Comparison of ENCODE assay signal across 1 cellular context in the genomic region with DNA sequence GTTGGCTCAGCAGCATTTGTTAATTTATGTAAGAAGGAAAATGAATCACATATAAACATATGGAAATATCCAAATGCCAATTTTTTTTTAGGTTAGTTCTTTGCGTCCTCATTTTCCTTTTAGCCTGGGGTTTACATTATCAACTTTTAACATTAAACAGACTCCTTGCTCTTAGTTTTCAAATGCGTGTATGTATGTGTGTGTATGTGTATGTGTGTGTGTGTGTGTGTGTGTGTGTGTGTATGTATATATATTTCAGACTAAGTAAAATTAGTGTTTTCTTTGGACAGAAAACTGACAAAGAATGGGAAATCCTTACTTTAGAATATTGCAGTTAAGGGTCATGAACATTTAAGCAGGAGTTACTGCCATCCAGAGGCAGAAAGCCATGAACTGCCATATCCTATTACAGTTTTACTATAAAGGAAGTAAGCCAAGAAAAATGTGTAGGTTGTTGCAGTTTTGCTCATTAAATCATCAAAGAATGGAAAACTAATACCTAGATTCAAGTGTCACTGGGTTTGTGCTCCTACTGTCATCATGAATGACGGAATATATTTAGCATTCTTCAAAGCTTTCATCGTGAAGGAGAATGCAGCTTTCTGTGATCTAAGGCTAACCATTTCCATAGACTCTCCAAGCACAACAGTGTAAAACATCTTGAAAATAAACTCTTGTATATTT.
TF ChIP-seq lines count a peak whose summit lies in the region.

No MANE protein-coding gene starts in this region.

TF ChIP-seq in HEK293, 187 proteins besides CTCF, POLR2A, EP300 and RAD21 (continued from another document and continues in another):
- TF ChIP-seq, protein P1, sequence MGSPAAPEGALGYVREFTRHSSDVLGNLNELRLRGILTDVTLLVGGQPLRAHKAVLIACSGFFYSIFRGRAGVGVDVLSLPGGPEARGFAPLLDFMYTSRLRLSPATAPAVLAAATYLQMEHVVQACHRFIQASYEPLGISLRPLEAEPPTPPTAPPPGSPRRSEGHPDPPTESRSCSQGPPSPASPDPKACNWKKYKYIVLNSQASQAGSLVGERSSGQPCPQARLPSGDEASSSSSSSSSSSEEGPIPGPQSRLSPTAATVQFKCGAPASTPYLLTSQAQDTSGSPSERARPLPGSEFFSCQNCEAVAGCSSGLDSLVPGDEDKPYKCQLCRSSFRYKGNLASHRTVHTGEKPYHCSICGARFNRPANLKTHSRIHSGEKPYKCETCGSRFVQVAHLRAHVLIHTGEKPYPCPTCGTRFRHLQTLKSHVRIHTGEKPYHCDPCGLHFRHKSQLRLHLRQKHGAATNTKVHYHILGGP (tag by site-specific recombination; IDR thresholded peaks at IDR 0.05), result no peak
- TF ChIP-seq ZNF837 (tag by site-specific recombination; IDR thresholded peaks at IDR 0.05), result no peak
- TF ChIP-seq, protein P2, sequence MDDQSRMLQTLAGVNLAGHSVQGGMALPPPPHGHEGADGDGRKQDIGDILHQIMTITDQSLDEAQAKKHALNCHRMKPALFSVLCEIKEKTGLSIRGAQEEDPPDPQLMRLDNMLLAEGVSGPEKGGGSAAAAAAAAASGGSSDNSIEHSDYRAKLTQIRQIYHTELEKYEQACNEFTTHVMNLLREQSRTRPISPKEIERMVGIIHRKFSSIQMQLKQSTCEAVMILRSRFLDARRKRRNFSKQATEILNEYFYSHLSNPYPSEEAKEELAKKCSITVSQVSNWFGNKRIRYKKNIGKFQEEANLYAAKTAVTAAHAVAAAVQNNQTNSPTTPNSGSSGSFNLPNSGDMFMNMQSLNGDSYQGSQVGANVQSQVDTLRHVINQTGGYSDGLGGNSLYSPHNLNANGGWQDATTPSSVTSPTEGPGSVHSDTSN (CRISPR knock-in tag; IDR thresholded peaks at IDR 0.05), result no peak
- no peak for TF ChIP-seq MEIS1 (CRISPR knock-in tag; IDR thresholded peaks at IDR 0.05; ENCODE audit: borderline replicate concordance)
- TF ChIP-seq, protein P3, sequence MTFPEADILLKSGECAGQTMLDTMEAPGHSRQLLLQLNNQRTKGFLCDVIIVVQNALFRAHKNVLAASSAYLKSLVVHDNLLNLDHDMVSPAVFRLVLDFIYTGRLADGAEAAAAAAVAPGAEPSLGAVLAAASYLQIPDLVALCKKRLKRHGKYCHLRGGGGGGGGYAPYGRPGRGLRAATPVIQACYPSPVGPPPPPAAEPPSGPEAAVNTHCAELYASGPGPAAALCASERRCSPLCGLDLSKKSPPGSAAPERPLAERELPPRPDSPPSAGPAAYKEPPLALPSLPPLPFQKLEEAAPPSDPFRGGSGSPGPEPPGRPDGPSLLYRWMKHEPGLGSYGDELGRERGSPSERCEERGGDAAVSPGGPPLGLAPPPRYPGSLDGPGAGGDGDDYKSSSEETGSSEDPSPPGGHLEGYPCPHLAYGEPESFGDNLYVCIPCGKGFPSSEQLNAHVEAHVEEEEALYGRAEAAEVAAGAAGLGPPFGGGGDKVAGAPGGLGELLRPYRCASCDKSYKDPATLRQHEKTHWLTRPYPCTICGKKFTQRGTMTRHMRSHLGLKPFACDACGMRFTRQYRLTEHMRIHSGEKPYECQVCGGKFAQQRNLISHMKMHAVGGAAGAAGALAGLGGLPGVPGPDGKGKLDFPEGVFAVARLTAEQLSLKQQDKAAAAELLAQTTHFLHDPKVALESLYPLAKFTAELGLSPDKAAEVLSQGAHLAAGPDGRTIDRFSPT (tag by site-specific recombination; IDR thresholded peaks at IDR 0.05), result no peak
- TF ChIP-seq ZNF133 (tag by site-specific recombination; IDR thresholded peaks at IDR 0.05), result no peak
- no peak for TF ChIP-seq ZNF571 (tag by site-specific recombination; IDR thresholded peaks at IDR 0.05)
- no peak for TF ChIP-seq ZNF76 (tag by site-specific recombination; IDR thresholded peaks at IDR 0.05; ENCODE audit: borderline replicate concordance, low read depth)
- no peak for TF ChIP-seq ZNF510 (tag by site-specific recombination; IDR thresholded peaks at IDR 0.05; ENCODE audit: insufficient replicate concordance)
- TF ChIP-seq, protein P4, sequence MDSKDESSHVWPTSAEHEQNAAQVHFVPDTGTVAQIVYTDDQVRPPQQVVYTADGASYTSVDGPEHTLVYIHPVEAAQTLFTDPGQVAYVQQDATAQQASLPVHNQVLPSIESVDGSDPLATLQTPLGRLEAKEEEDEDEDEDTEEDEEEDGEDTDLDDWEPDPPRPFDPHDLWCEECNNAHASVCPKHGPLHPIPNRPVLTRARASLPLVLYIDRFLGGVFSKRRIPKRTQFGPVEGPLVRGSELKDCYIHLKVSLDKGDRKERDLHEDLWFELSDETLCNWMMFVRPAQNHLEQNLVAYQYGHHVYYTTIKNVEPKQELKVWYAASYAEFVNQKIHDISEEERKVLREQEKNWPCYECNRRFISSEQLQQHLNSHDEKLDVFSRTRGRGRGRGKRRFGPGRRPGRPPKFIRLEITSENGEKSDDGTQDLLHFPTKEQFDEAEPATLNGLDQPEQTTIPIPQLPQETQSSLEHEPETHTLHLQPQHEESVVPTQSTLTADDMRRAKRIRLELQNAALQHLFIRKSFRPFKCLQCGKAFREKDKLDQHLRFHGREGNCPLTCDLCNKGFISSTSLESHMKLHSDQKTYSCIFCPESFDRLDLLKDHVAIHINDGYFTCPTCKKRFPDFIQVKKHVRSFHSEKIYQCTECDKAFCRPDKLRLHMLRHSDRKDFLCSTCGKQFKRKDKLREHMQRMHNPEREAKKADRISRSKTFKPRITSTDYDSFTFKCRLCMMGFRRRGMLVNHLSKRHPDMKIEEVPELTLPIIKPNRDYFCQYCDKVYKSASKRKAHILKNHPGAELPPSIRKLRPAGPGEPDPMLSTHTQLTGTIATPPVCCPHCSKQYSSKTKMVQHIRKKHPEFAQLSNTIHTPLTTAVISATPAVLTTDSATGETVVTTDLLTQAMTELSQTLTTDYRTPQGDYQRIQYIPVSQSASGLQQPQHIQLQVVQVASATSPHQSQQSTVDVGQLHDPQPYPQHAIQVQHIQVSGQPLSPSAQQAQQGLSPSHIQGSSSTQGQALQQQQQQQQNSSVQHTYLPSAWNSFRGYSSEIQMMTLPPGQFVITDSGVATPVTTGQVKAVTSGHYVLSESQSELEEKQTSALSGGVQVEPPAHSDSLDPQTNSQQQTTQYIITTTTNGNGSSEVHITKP (tag by site-specific recombination; IDR thresholded peaks at IDR 0.05), result no peak
- no peak for TF ChIP-seq ZNF223 (tag by site-specific recombination; IDR thresholded peaks at IDR 0.05)
- TF ChIP-seq OVOL3 (tag by site-specific recombination; IDR thresholded peaks at IDR 0.05), result no peak
- TF ChIP-seq ZNF596 (tag by site-specific recombination; IDR thresholded peaks at IDR 0.05), result no peak
- TF ChIP-seq OSR2 (tag by site-specific recombination; IDR thresholded peaks at IDR 0.05), result 0 out of 2 replicates have a peak, but pooled peaks have one; percentile 40
- TF ChIP-seq ZBTB20 (tag by site-specific recombination; IDR thresholded peaks at IDR 0.05), result no peak
- no peak for TF ChIP-seq ZNF624 (tag by site-specific recombination; IDR thresholded peaks at IDR 0.05)
- TF ChIP-seq ZBTB7A (tag by site-specific recombination; IDR thresholded peaks at IDR 0.05; ENCODE audit: low read depth), result no peak
- no peak for TF ChIP-seq SETDB1 (IDR thresholded peaks at IDR 0.05; ENCODE audit: insufficient read length, low read length)
- TF ChIP-seq ZNF830 (tag by site-specific recombination; IDR thresholded peaks at IDR 0.05; ENCODE audit: low read depth), result no peak
- TF ChIP-seq ZNF529 (tag by site-specific recombination; IDR thresholded peaks at IDR 0.05; ENCODE audit: insufficient replicate concordance), result no peak
- TF ChIP-seq, protein P5, sequence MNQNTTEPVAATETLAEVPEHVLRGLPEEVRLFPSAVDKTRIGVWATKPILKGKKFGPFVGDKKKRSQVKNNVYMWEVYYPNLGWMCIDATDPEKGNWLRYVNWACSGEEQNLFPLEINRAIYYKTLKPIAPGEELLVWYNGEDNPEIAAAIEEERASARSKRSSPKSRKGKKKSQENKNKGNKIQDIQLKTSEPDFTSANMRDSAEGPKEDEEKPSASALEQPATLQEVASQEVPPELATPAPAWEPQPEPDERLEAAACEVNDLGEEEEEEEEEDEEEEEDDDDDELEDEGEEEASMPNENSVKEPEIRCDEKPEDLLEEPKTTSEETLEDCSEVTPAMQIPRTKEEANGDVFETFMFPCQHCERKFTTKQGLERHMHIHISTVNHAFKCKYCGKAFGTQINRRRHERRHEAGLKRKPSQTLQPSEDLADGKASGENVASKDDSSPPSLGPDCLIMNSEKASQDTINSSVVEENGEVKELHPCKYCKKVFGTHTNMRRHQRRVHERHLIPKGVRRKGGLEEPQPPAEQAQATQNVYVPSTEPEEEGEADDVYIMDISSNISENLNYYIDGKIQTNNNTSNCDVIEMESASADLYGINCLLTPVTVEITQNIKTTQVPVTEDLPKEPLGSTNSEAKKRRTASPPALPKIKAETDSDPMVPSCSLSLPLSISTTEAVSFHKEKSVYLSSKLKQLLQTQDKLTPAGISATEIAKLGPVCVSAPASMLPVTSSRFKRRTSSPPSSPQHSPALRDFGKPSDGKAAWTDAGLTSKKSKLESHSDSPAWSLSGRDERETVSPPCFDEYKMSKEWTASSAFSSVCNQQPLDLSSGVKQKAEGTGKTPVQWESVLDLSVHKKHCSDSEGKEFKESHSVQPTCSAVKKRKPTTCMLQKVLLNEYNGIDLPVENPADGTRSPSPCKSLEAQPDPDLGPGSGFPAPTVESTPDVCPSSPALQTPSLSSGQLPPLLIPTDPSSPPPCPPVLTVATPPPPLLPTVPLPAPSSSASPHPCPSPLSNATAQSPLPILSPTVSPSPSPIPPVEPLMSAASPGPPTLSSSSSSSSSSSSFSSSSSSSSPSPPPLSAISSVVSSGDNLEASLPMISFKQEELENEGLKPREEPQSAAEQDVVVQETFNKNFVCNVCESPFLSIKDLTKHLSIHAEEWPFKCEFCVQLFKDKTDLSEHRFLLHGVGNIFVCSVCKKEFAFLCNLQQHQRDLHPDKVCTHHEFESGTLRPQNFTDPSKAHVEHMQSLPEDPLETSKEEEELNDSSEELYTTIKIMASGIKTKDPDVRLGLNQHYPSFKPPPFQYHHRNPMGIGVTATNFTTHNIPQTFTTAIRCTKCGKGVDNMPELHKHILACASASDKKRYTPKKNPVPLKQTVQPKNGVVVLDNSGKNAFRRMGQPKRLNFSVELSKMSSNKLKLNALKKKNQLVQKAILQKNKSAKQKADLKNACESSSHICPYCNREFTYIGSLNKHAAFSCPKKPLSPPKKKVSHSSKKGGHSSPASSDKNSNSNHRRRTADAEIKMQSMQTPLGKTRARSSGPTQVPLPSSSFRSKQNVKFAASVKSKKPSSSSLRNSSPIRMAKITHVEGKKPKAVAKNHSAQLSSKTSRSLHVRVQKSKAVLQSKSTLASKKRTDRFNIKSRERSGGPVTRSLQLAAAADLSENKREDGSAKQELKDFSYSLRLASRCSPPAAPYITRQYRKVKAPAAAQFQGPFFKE (tag by site-specific recombination; IDR thresholded peaks at IDR 0.05; ENCODE audit: borderline replicate concordance), result no peak
- no peak for TF ChIP-seq ZNF155 (tag by site-specific recombination; IDR thresholded peaks at IDR 0.05)
- TF ChIP-seq YY2 (tag by site-specific recombination; IDR thresholded peaks at IDR 0.05), result no peak
- no peak for TF ChIP-seq ZNF776 (tag by site-specific recombination; IDR thresholded peaks at IDR 0.05; ENCODE audit: borderline replicate concordance)
- TF ChIP-seq ZNF23 (tag by site-specific recombination; IDR thresholded peaks at IDR 0.05; ENCODE audit: borderline replicate concordance), result no peak
- TF ChIP-seq, protein P6, sequence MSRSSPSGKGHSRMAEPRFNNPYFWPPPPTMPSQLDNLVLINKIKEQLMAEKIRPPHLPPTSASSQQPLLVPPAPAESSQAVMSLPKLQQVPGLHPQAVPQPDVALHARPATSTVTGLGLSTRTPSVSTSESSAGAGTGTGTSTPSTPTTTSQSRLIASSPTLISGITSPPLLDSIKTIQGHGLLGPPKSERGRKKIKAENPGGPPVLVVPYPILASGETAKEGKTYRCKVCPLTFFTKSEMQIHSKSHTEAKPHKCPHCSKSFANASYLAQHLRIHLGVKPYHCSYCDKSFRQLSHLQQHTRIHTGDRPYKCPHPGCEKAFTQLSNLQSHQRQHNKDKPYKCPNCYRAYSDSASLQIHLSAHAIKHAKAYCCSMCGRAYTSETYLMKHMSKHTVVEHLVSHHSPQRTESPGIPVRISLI (tag by site-specific recombination; IDR thresholded peaks at IDR 0.05), result no peak
- TF ChIP-seq WT1 (tag by site-specific recombination; IDR thresholded peaks at IDR 0.05), result no peak
- no peak for TF ChIP-seq KLF9 (tag by site-specific recombination; IDR thresholded peaks at IDR 0.05; ENCODE audit: low read depth)
- TF ChIP-seq, protein P7, sequence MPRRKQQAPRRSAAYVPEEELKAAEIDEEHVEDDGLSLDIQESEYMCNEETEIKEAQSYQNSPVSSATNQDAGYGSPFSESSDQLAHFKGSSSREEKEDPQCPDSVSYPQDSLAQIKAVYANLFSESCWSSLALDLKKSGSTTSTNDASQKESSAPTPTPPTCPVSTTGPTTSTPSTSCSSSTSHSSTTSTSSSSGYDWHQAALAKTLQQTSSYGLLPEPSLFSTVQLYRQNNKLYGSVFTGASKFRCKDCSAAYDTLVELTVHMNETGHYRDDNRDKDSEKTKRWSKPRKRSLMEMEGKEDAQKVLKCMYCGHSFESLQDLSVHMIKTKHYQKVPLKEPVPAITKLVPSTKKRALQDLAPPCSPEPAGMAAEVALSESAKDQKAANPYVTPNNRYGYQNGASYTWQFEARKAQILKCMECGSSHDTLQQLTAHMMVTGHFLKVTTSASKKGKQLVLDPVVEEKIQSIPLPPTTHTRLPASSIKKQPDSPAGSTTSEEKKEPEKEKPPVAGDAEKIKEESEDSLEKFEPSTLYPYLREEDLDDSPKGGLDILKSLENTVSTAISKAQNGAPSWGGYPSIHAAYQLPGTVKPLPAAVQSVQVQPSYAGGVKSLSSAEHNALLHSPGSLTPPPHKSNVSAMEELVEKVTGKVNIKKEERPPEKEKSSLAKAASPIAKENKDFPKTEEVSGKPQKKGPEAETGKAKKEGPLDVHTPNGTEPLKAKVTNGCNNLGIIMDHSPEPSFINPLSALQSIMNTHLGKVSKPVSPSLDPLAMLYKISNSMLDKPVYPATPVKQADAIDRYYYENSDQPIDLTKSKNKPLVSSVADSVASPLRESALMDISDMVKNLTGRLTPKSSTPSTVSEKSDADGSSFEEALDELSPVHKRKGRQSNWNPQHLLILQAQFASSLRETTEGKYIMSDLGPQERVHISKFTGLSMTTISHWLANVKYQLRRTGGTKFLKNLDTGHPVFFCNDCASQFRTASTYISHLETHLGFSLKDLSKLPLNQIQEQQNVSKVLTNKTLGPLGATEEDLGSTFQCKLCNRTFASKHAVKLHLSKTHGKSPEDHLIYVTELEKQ (tag by site-specific recombination; IDR thresholded peaks at IDR 0.05; ENCODE audit: borderline replicate concordance), result no peak
- TF ChIP-seq ZNF664 (tag by site-specific recombination; IDR thresholded peaks at IDR 0.05), result no peak
- TF ChIP-seq ZNF391 (tag by site-specific recombination; IDR thresholded peaks at IDR 0.05; ENCODE audit: borderline replicate concordance, low read depth), result no peak
- no peak for TF ChIP-seq ZBTB48 (tag by site-specific recombination; IDR thresholded peaks at IDR 0.05)
- TF ChIP-seq, protein P8, sequence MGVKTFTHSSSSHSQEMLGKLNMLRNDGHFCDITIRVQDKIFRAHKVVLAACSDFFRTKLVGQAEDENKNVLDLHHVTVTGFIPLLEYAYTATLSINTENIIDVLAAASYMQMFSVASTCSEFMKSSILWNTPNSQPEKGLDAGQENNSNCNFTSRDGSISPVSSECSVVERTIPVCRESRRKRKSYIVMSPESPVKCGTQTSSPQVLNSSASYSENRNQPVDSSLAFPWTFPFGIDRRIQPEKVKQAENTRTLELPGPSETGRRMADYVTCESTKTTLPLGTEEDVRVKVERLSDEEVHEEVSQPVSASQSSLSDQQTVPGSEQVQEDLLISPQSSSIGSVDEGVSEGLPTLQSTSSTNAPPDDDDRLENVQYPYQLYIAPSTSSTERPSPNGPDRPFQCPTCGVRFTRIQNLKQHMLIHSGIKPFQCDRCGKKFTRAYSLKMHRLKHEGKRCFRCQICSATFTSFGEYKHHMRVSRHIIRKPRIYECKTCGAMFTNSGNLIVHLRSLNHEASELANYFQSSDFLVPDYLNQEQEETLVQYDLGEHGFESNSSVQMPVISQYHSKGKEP (tag by site-specific recombination; IDR thresholded peaks at IDR 0.05), result peak; percentile 50; the same call in 1 of the 2 replicates
- TF ChIP-seq ZNF214 (tag by site-specific recombination; IDR thresholded peaks at IDR 0.05; ENCODE audit: borderline replicate concordance), result no peak
